Comparison of ENCODE assay signal across 1 cellular context in the genomic region with DNA sequence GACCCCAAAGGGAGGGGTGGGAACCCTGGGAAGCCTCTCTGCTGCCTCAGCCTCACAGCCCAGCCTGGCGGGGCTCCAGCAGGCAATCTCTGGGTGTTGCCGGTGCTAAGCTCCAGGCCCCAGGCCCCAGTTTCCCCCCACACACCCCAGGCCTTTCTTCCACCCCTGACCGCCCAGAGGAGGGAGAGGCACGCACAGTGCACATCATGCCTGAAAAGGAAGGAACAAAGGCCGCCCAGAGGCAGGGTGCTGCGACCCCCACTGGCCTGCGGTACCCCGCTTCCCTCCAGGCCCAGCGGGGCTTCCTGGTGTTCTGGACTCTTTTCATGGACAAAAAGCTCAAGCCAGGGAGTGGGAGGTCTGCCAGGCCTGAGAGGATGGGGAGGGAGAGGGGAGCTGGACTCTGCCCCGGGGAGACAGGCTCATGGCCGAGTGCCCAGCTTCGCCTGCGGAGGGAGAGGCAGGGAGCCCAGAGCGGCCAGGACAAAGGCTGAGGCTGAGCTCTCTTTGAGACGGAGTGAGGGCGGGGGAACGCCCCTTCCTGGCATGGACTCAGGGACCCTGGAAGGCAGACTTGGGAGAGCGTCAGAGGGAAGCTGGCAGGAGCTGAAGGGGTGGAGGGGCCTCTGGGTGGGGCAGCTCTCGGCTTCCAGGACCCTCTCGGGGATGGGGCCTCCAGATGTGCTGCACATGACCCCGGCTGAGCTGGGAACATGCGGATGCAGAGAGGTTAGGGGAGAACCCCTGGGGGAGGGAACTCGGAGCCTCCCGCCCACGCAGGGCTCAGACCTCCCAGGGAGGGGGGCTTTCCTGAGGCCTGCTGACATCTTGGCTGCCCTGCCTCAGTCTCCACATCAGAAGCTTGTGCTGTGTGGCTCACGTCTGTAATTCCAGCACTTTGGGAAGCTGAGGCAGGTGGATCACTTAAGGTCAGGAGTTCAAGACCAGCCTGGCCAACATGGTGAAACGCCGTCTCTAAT.
TF ChIP-seq lines count a peak whose summit lies in the region.

No MANE protein-coding gene starts in this region.

TF ChIP-seq in HepG2, 621 proteins besides CTCF, POLR2A, EP300 and RAD21 (continued from another document and continues in another):
- TF ChIP-seq ATAD3A (CRISPR knock-in tag; IDR thresholded peaks at IDR 0.05) (no peak), ZSCAN30 (CRISPR knock-in tag; IDR thresholded peaks at IDR 0.05) (no peak), FOSL2 (CRISPR knock-in tag; IDR thresholded peaks at IDR 0.05) (0 out of 2 replicates have a peak, but pooled peaks have one; percentile 6), ESRRA (CRISPR knock-in tag; IDR thresholded peaks at IDR 0.05; ENCODE audit: low read depth) (no peak; the same call in 1 of the 2 replicates), IRX3 (CRISPR knock-in tag; IDR thresholded peaks at IDR 0.05; ENCODE audit: borderline replicate concordance, low read depth) (0 out of 2 replicates have a peak, but pooled peaks have one; percentile 5), FOXK2 (IDR thresholded peaks at IDR 0.05) (no peak), SRF (IDR thresholded peaks at IDR 0.05; ENCODE audit: low read depth, low read length) (no peak), EEA1 (CRISPR knock-in tag; IDR thresholded peaks at IDR 0.05; ENCODE audit: borderline replicate concordance) (no peak), KMT2A (CRISPR knock-in tag; IDR thresholded peaks at IDR 0.05) (no peak), THAP11 (CRISPR knock-in tag; IDR thresholded peaks at IDR 0.05) (no peak), ZNF879 (CRISPR knock-in tag; IDR thresholded peaks at IDR 0.05) (no peak), ZNF570 (CRISPR knock-in tag; IDR thresholded peaks at IDR 0.05; ENCODE audit: borderline replicate concordance) (no peak), GABPB1 (CRISPR knock-in tag; IDR thresholded peaks at IDR 0.05) (peak; percentile 49; the same call in 1 of the 2 replicates), RFXAP (CRISPR knock-in tag; IDR thresholded peaks at IDR 0.05; ENCODE audit: borderline replicate concordance) (peak; percentile 65), ZNF10 (CRISPR knock-in tag; IDR thresholded peaks at IDR 0.05; ENCODE audit: borderline replicate concordance, low read depth) (no peak), HOXA3 (CRISPR knock-in tag; IDR thresholded peaks at IDR 0.05) (peak; percentile 65), ATF1 (CRISPR knock-in tag; IDR thresholded peaks at IDR 0.05) (no peak), ZNF558 (CRISPR knock-in tag; IDR thresholded peaks at IDR 0.05; ENCODE audit: borderline replicate concordance) (no peak), ZNF230 (CRISPR knock-in tag; IDR thresholded peaks at IDR 0.05) (no peak), HNRNPLL (IDR thresholded peaks at IDR 0.05; ENCODE audit: low read depth, low read length, poor library complexity, severe bottlenecking) (peak; percentile 39)
- TF ChIP-seq, protein P1, sequence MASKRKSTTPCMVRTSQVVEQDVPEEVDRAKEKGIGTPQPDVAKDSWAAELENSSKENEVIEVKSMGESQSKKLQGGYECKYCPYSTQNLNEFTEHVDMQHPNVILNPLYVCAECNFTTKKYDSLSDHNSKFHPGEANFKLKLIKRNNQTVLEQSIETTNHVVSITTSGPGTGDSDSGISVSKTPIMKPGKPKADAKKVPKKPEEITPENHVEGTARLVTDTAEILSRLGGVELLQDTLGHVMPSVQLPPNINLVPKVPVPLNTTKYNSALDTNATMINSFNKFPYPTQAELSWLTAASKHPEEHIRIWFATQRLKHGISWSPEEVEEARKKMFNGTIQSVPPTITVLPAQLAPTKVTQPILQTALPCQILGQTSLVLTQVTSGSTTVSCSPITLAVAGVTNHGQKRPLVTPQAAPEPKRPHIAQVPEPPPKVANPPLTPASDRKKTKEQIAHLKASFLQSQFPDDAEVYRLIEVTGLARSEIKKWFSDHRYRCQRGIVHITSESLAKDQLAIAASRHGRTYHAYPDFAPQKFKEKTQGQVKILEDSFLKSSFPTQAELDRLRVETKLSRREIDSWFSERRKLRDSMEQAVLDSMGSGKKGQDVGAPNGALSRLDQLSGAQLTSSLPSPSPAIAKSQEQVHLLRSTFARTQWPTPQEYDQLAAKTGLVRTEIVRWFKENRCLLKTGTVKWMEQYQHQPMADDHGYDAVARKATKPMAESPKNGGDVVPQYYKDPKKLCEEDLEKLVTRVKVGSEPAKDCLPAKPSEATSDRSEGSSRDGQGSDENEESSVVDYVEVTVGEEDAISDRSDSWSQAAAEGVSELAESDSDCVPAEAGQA (IDR thresholded peaks at IDR 0.05; ENCODE audit: low read depth), result no peak
- TF ChIP-seq, protein P1 (CRISPR knock-in tag; IDR thresholded peaks at IDR 0.05; ENCODE audit: borderline replicate concordance), result no peak; the same call in 1 of the 2 replicates
- TF ChIP-seq, protein P2, sequence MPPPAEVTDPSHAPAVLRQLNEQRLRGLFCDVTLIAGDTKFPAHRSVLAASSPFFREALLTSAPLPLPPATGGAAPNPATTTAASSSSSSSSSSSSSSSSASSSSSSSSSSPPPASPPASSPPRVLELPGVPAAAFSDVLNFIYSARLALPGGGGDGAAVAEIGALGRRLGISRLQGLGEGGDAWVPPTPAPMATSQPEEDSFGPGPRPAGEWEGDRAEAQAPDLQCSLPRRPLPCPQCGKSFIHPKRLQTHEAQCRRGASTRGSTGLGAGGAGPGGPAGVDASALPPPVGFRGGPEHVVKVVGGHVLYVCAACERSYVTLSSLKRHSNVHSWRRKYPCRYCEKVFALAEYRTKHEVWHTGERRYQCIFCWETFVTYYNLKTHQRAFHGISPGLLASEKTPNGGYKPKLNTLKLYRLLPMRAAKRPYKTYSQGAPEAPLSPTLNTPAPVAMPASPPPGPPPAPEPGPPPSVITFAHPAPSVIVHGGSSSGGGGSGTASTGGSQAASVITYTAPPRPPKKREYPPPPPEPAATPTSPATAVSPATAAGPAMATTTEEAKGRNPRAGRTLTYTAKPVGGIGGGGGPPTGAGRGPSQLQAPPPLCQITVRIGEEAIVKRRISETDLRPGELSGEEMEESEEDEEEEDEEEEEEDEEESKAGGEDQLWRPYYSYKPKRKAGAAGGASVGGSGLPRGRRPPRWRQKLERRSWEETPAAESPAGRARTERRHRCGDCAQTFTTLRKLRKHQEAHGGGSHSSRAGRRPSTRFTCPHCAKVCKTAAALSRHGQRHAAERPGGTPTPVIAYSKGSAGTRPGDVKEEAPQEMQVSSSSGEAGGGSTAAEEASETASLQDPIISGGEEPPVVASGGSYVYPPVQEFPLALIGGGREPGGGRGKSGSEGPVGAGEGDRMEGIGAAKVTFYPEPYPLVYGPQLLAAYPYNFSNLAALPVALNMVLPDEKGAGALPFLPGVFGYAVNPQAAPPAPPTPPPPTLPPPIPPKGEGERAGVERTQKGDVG (CRISPR knock-in tag; IDR thresholded peaks at IDR 0.05; ENCODE audit: borderline replicate concordance), result no peak
- TF ChIP-seq, protein P3, sequence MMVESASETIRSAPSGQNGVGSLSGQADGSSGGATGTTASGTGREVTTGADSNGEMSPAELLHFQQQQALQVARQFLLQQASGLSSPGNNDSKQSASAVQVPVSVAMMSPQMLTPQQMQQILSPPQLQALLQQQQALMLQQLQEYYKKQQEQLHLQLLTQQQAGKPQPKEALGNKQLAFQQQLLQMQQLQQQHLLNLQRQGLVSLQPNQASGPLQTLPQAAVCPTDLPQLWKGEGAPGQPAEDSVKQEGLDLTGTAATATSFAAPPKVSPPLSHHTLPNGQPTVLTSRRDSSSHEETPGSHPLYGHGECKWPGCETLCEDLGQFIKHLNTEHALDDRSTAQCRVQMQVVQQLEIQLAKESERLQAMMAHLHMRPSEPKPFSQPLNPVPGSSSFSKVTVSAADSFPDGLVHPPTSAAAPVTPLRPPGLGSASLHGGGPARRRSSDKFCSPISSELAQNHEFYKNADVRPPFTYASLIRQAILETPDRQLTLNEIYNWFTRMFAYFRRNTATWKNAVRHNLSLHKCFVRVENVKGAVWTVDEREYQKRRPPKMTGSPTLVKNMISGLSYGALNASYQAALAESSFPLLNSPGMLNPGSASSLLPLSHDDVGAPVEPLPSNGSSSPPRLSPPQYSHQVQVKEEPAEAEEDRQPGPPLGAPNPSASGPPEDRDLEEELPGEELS (CRISPR knock-in tag; IDR thresholded peaks at IDR 0.05), result peak; percentile 60; the same call in 1 of the 2 replicates
- TF ChIP-seq, protein P4, sequence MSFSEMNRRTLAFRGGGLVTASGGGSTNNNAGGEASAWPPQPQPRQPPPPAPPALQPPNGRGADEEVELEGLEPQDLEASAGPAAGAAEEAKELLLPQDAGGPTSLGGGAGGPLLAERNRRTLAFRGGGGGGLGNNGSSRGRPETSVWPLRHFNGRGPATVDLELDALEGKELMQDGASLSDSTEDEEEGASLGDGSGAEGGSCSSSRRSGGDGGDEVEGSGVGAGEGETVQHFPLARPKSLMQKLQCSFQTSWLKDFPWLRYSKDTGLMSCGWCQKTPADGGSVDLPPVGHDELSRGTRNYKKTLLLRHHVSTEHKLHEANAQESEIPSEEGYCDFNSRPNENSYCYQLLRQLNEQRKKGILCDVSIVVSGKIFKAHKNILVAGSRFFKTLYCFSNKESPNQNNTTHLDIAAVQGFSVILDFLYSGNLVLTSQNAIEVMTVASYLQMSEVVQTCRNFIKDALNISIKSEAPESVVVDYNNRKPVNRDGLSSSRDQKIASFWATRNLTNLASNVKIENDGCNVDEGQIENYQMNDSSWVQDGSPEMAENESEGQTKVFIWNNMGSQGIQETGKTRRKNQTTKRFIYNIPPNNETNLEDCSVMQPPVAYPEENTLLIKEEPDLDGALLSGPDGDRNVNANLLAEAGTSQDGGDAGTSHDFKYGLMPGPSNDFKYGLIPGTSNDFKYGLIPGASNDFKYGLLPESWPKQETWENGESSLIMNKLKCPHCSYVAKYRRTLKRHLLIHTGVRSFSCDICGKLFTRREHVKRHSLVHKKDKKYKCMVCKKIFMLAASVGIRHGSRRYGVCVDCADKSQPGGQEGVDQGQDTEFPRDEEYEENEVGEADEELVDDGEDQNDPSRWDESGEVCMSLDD (CRISPR knock-in tag; IDR thresholded peaks at IDR 0.05; ENCODE audit: borderline replicate concordance), result peak; percentile 87
- TF ChIP-seq, protein P5, sequence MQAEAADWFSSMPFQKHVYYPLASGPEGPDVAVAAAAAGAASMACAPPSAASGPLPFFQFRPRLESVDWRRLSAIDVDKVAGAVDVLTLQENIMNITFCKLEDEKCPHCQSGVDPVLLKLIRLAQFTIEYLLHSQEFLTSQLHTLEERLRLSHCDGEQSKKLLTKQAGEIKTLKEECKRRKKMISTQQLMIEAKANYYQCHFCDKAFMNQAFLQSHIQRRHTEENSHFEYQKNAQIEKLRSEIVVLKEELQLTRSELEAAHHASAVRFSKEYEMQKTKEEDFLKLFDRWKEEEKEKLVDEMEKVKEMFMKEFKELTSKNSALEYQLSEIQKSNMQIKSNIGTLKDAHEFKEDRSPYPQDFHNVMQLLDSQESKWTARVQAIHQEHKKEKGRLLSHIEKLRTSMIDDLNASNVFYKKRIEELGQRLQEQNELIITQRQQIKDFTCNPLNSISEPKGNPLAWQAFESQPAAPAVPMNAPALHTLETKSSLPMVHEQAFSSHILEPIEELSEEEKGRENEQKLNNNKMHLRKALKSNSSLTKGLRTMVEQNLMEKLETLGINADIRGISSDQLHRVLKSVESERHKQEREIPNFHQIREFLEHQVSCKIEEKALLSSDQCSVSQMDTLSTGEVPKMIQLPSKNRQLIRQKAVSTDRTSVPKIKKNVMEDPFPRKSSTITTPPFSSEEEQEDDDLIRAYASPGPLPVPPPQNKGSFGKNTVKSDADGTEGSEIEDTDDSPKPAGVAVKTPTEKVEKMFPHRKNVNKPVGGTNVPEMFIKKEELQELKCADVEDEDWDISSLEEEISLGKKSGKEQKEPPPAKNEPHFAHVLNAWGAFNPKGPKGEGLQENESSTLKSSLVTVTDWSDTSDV (CRISPR knock-in tag; IDR thresholded peaks at IDR 0.05), result no peak
- TF ChIP-seq, protein P6, sequence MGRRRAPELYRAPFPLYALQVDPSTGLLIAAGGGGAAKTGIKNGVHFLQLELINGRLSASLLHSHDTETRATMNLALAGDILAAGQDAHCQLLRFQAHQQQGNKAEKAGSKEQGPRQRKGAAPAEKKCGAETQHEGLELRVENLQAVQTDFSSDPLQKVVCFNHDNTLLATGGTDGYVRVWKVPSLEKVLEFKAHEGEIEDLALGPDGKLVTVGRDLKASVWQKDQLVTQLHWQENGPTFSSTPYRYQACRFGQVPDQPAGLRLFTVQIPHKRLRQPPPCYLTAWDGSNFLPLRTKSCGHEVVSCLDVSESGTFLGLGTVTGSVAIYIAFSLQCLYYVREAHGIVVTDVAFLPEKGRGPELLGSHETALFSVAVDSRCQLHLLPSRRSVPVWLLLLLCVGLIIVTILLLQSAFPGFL (CRISPR knock-in tag; IDR thresholded peaks at IDR 0.05), result no peak
